ENCODE assay signal across 8 cellular contexts in the genomic region with DNA sequence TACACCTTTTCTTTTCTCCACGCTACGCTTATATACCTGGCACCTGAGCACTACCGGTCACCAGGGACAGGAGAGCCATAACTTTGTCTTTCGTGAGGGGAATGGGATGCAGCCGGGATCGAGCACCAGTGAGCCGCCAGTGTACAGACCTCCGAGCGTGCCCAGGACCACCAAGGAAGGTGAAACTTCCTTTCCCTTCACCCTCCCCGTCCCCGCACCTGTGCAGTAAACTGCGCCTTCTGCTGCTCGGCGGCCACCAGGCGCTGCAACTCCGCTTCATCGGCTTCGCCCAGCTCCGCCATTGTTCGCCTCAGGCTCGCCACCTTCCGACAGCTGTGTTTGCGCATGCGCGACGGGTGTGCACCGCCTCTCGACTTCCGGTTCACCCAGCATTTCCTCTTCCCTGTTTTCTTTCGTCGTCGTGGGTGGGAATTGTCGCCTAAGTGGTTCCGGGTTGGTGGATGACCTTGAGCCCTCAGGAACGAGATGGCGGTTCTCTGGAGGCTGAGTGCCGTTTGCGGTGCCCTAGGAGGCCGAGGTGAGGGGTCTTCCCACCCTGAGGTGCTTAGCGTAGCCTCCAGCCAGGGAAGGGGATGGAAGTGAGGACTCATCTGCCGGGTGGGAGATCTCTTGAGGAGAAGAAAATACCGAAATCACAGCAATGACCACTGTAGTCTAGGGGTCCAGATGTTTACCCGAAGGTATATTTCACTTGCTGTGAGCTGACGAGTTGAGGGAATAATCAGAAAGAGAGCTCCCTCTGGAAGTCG. TPM values are rescaled to one million over a fixed set of nuclear protein-coding genes. Genes with fewer than 3 reads are reported as not detected.
DNase-seq lines count a peak whose midpoint lies in the region; ATAC-seq and TF ChIP-seq lines count a peak whose summit lies in the region.

Gene SDHD (plus strand): TSS at position 452 of the 770 bp plus-strand sequence. CDS start 35 bp downstream, at position 487.
A gene with protein sequence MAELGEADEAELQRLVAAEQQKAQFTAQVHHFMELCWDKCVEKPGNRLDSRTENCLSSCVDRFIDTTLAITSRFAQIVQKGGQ (minus strand): TSS at position 335 of the 770 bp plus-strand sequence. CDS start 33 bp downstream, at position 302.

- H3K4me2 ChIP-seq in BLaER1: peak within 1 kb of the TSS; percentile 93

- H3K4me3 ChIP-seq in BLaER1 (peak within 1 kb of the TSS; percentile 87), colonic mucosa (peak within 1 kb of the TSS; percentile 67)

- peak; percentile 86 for ATAC-seq in HG03460 (IDR thresholded peaks at IDR 0.05; ENCODE audit: unreplicated experiment)

- H3K36me3 ChIP-seq in BLaER1: peaks cover 75% of the 10 kb centered on the region
- H3K36me3 ChIP-seq in colonic mucosa: peaks cover 16% of the 10 kb centered on the region

- DNase-seq in GM19240 (ENCODE audit: insufficient read length, low spot score) (peak; percentile 91), NCI-H526 (lab: John Stamatoyannopoulos, UW) (peak; percentile 99 to 100), colonic mucosa (peak; percentile 97)
- DNase-seq in activated CD4-positive, alpha-beta T cell treated with anti-CD3 and anti-CD28 coated beads for 48 hours: peak; percentile 96
- peak; percentile 85 to 93 for DNase-seq in stimulated activated CD4-positive, alpha-beta T cell treated with anti-CD3 and anti-CD28 coated beads, Interleukin-1b, Interleukin-23, amount 100 ng/mL, for 4 hours (ENCODE audit: low read depth in 2 of 2)

- peak within 1 kb of the TSS; percentile 82 for H3K27ac ChIP-seq in BLaER1
- peak within 1 kb of the TSS; percentile 69 for H3K27ac ChIP-seq in colonic mucosa
- H3K27ac ChIP-seq in layer of hippocampus (ENCODE audit: low read depth, low read length): peak within 1 kb of the TSS; percentile 66

- peaks cover 9% of the 10 kb centered on the region; the same call in 1 of the 2 replicates for H4K20me1 ChIP-seq in BLaER1

- H3K9me3 ChIP-seq in BLaER1: no peaks in the 10 kb centered on the region
- no peaks in the 10 kb centered on the region for H3K9me3 ChIP-seq in colonic mucosa

- H3K27me3 ChIP-seq in BLaER1 (no peaks in the 10 kb centered on the region), colonic mucosa (no peaks in the 10 kb centered on the region), layer of hippocampus (ENCODE audit: control insufficient read depth, insufficient read depth, low read length) (no peaks in the 10 kb centered on the region)

- H3K4me1 ChIP-seq in BLaER1: peaks cover 35% of the 10 kb centered on the region
- peaks cover 6% of the 10 kb centered on the region for H3K4me1 ChIP-seq in colonic mucosa

- no peak for TF ChIP-seq CTCF in colonic mucosa (IDR thresholded peaks at IDR 0.05)

- H3K9ac ChIP-seq in BLaER1 (peak within 1 kb of the TSS; percentile 83), colonic mucosa (ENCODE audit: low read depth in 2 of 2, low read length in 2 of 2) (peak within 1 kb of the TSS; percentile 72 to 96)

- intact Hi-C loops in colonic mucosa (cut with DNase I): loop anchor here (10.0 kb wide), 1 partner anchor 152 kb away; the partner anchor contains the start of gene DIXDC1

RNA-seq across cellular contexts. Expression of gene SDHD, which starts in this region (rescaled TPM):
- 100 to 1,000 TPM; 274 to 276 TPM for total RNA-seq in colonic mucosa

RNA-seq across cellular contexts. Expression of the second gene that starts in this region (rescaled TPM):
- 10 to 100 TPM; 40.7 to 93.9 TPM for total RNA-seq in colonic mucosa

Comparison
In these comparisons a context has a peak if more than half of its experiments do, and no peak if none do; other contexts are left out.
1. Peak in every context shown above with its lines: DNase-seq, ATAC-seq, H3K4me3 ChIP-seq and H3K27ac ChIP-seq.